Comparison of ENCODE assay signal across 21 cellular contexts in genomic region chr5:143345671-143346440, GRCh38. TPM values are rescaled to one million over a fixed set of nuclear protein-coding genes. Genes with fewer than 3 reads are reported as not detected.
DNase-seq lines count a peak whose midpoint lies in the region; ATAC-seq and TF ChIP-seq lines count a peak whose summit lies in the region.
"Had no signal": no experiment of that assay in that cellular context is flagged by ENCODE, and none has a peak within 500 bp of the region (broad histone marks: within the 10 kb centered on the region; RNA-seq: fewer than 3 reads in every experiment).

No MANE protein-coding gene starts in this region.

- H3K4me3 Mint-ChIP-seq in natural killer cell (no peak overlapping the region), memory B cell (no peak overlapping the region)
- no peak overlapping the region for H3K4me3 Mint-ChIP-seq in natural killer cell treated with Interleukin-12 subunit alpha and Interleukin-12 subunit beta and Interleukin-15 and Interleukin-18, amount 100 ng/mL, for 72 hours
- H3K4me3 Mint-ChIP-seq: activated CD4-positive, alpha-beta memory T cell treated with anti-CD3 and anti-CD28 coated beads, Interleukin-2, amount 10 ng/mL, durations not matched to agents 7 days and 5 days; activated naive CD8-positive, alpha-beta T cell treated with anti-CD3 and anti-CD28 coated beads, Interleukin-2, amount 10 ng/mL, durations not matched to agents 7 days and 5 days; naive thymus-derived CD4-positive, alpha-beta T cell; stimulated activated effector memory CD8-positive, alpha-beta T cell treated with anti-CD3 and anti-CD28 coated beads, Interleukin-12 subunit alpha, Interleukin-12 subunit beta, amount 100 ng/mL, for 72 hours; type B pancreatic cell had no signal

- H3K27me3 Mint-ChIP-seq in natural killer cell (ENCODE audit: low read depth in 2 of 2) (no peaks in the 10 kb centered on the region), memory B cell (no peaks in the 10 kb centered on the region)
- no peaks in the 10 kb centered on the region for H3K27me3 Mint-ChIP-seq in natural killer cell treated with Interleukin-12 subunit alpha and Interleukin-12 subunit beta and Interleukin-15 and Interleukin-18, amount 100 ng/mL, for 72 hours
- H3K27me3 Mint-ChIP-seq: activated CD4-positive, alpha-beta memory T cell treated with anti-CD3 and anti-CD28 coated beads, Interleukin-2, amount 10 ng/mL, durations not matched to agents 7 days and 5 days; activated naive CD8-positive, alpha-beta T cell treated with anti-CD3 and anti-CD28 coated beads, Interleukin-2, amount 10 ng/mL, durations not matched to agents 7 days and 5 days; naive thymus-derived CD4-positive, alpha-beta T cell; type B pancreatic cell had no signal

- no peak for DNase-seq in natural killer cell
- no peak for DNase-seq in natural killer cell treated with Interleukin-12 subunit alpha and Interleukin-12 subunit beta and Interleukin-15 and Interleukin-18, amount 100 ng/mL, for 72 hours (ENCODE audit: low spot score)
- DNase-seq in SK-N-DZ (ENCODE audit: low spot score), result peak; percentile 5
- no peak for DNase-seq in memory B cell (ENCODE audit: low spot score in 2 of 2)
- DNase-seq in NOMO-1 (lab: John Stamatoyannopoulos, UW; ENCODE audit: unreplicated experiment in 2 of 2), result no peak
- no peak for DNase-seq in NCI-H1417 (lab: John Stamatoyannopoulos, UW)
- DNase-seq in NCI-H128 (lab: John Stamatoyannopoulos, UW; ENCODE audit: unreplicated experiment), result no peak
- DNase-seq: activated CD4-positive, alpha-beta memory T cell treated with anti-CD3 and anti-CD28 coated beads, Interleukin-2, amount 10 ng/mL, durations not matched to agents 7 days and 5 days; activated CD4-positive, CD25-positive, alpha-beta regulatory T cell treated with anti-CD3 and anti-CD28 coated beads, Interleukin-2, amount 50 U/mL, for 72 hours; activated effector memory CD4-positive, alpha-beta T cell treated with Interleukin-2 at 50 U/mL for 16 hours; activated naive CD8-positive, alpha-beta T cell treated with anti-CD3 and anti-CD28 coated beads, Interleukin-2, amount 10 ng/mL, durations not matched to agents 7 days and 5 days; aorta; DMS53; midbrain; naive thymus-derived CD4-positive, alpha-beta T cell; NCI-H1694; occipital lobe had no signal

- H3K4me1 Mint-ChIP-seq in natural killer cell (peaks cover 48 to 52% of the 10 kb centered on the region in 2 donors), memory B cell (peaks cover 15% of the 10 kb centered on the region)
- peaks cover 40 to 41% of the 10 kb centered on the region in 2 donors for H3K4me1 Mint-ChIP-seq in natural killer cell treated with Interleukin-12 subunit alpha and Interleukin-12 subunit beta and Interleukin-15 and Interleukin-18, amount 100 ng/mL, for 72 hours (ENCODE audit: low read depth in 2 of 2)

- no peak for TF ChIP-seq CTCF in natural killer cell (IDR thresholded peaks at IDR 0.05)

- H3K9me3 Mint-ChIP-seq in natural killer cell, result no peaks in the 10 kb centered on the region
- H3K9me3 Mint-ChIP-seq in natural killer cell treated with Interleukin-12 subunit alpha and Interleukin-12 subunit beta and Interleukin-15 and Interleukin-18, amount 100 ng/mL, for 72 hours, result no peaks in the 10 kb centered on the region
- no peaks in the 10 kb centered on the region for H3K9me3 Mint-ChIP-seq in memory B cell
- H3K9me3 Mint-ChIP-seq: activated CD4-positive, alpha-beta memory T cell treated with anti-CD3 and anti-CD28 coated beads, Interleukin-2, amount 10 ng/mL, durations not matched to agents 7 days and 5 days; stimulated activated effector memory CD8-positive, alpha-beta T cell treated with anti-CD3 and anti-CD28 coated beads, Interleukin-12 subunit alpha, Interleukin-12 subunit beta, amount 100 ng/mL, for 72 hours; type B pancreatic cell had no signal

- H3K27ac Mint-ChIP-seq in natural killer cell, result peak overlapping the region; percentile 47 to 54
- H3K27ac Mint-ChIP-seq in natural killer cell treated with Interleukin-12 subunit alpha and Interleukin-12 subunit beta and Interleukin-15 and Interleukin-18, amount 100 ng/mL, for 72 hours, result no peak overlapping the region
- peak overlapping the region; percentile 32 for H3K27ac Mint-ChIP-seq in memory B cell
- H3K27ac Mint-ChIP-seq: activated CD4-positive, alpha-beta memory T cell treated with anti-CD3 and anti-CD28 coated beads, Interleukin-2, amount 10 ng/mL, durations not matched to agents 7 days and 5 days; activated naive CD8-positive, alpha-beta T cell treated with anti-CD3 and anti-CD28 coated beads, Interleukin-2, amount 10 ng/mL, durations not matched to agents 7 days and 5 days; stimulated activated effector memory CD8-positive, alpha-beta T cell treated with anti-CD3 and anti-CD28 coated beads, Interleukin-12 subunit alpha, Interleukin-12 subunit beta, amount 100 ng/mL, for 72 hours; type B pancreatic cell had no signal

- intact Hi-C loops in natural killer cell (cut with micrococcal nuclease), result no loop called here

- no peaks in the 10 kb centered on the region for H3K36me3 Mint-ChIP-seq in natural killer cell
- H3K36me3 Mint-ChIP-seq in natural killer cell treated with Interleukin-12 subunit alpha and Interleukin-12 subunit beta and Interleukin-15 and Interleukin-18, amount 100 ng/mL, for 72 hours, result no peaks in the 10 kb centered on the region
- H3K36me3 Mint-ChIP-seq in memory B cell, result peaks cover 2% of the 10 kb centered on the region
- H3K36me3 Mint-ChIP-seq: stimulated activated effector memory CD8-positive, alpha-beta T cell treated with anti-CD3 and anti-CD28 coated beads, Interleukin-12 subunit alpha, Interleukin-12 subunit beta, amount 100 ng/mL, for 72 hours had no signal

- ATAC-seq in natural killer cell (no peak), memory B cell (ENCODE audit: low read depth) (no peak)
- no peak for ATAC-seq in natural killer cell treated with Interleukin-12 subunit alpha and Interleukin-12 subunit beta and Interleukin-15 and Interleukin-18, amount 100 ng/mL, for 72 hours
- ATAC-seq: HCT116; left lobe of liver; naive thymus-derived CD4-positive, alpha-beta T cell; stimulated activated effector memory CD8-positive, alpha-beta T cell treated with anti-CD3 and anti-CD28 coated beads, Interleukin-12 subunit alpha, Interleukin-12 subunit beta, amount 100 ng/mL, for 72 hours had no signal

RNA-seq across cellular contexts. Expression of gene NR3C1, which starts 57.6 kb away (rescaled TPM):
- 100 to 1,000 TPM; 147 to 168 (median 165) TPM for total RNA-seq in natural killer cell
- total RNA-seq in natural killer cell treated with Interleukin-12 subunit alpha and Interleukin-12 subunit beta and Interleukin-15 and Interleukin-18, amount 100 ng/mL, for 72 hours, result 100 to 1,000 TPM; 166 to 182 TPM
- 3.9 and 4.6 TPM in 2 replicates for polyA plus RNA-seq in SK-N-DZ (2014; cell fraction: cytosol; rRNA removed)
- polyA plus RNA-seq in SK-N-DZ (2014; cell fraction: nucleus; rRNA removed), result 4.1 and 4.4 TPM in 2 replicates

Comparison
In these comparisons a context has a peak if more than half of its experiments do, and no peak if none do; other contexts are left out.
1. H3K27ac Mint-ChIP-seq: peak in natural killer cell (2 of 2) and memory B cell (single experiment); none in natural killer cell treated with Interleukin-12 subunit alpha and Interleukin-12 subunit beta and Interleukin-15 and Interleukin-18, amount 100 ng/mL, for 72 hours (0 of 2).